Comparison of ENCODE assay signal across 27 cellular contexts in the genomic region with DNA sequence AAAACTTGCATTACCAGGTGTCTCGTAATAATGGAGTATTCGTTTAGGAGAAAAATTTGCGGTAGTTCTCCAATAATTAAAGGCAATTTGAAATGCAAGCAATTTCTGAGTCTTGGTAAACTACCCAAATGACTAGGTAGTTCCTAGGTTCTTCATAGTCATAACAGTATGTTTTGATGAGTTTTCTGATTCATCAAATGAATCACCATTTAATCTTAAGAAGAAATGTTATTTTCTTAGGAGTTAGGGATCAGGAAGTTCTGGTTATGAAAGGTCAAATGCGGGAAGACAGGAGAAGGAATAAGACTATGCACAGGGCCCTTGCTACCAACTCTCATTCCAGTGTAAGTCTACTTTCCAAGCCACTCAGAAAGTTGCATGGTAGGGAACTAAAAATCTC.
DNase-seq lines count a peak whose midpoint lies in the region; ATAC-seq, FAIRE-seq and TF ChIP-seq lines count a peak whose summit lies in the region.
"Had no signal": no experiment of that assay in that cellular context is flagged by ENCODE, and none has a peak within 500 bp of the region (broad histone marks: within the 10 kb centered on the region; RNA-seq: fewer than 3 reads in every experiment).

No MANE protein-coding gene starts in this region.

- no peak overlapping the region for H3K4me3 Mint-ChIP-seq in astrocyte (ENCODE audit: unreplicated experiment)
- no peak overlapping the region for H3K4me3 Mint-ChIP-seq in WTC11
- H3K4me3 Mint-ChIP-seq: activated B cell treated with CpG ODN at 0.5 μM for 24 hours, B cell, immature natural killer cell, neural progenitor cell had no signal

- H3K27me3 Mint-ChIP-seq in astrocyte (ENCODE audit: low read depth, unreplicated experiment) (no peaks in the 10 kb centered on the region), WTC11 (ENCODE audit: low read depth) (no peaks in the 10 kb centered on the region)
- H3K27me3 Mint-ChIP-seq: activated B cell treated with CpG ODN at 0.5 μM for 24 hours, B cell had no signal

- 92 to 93% methylated on average over 4 of the region's 4 CpGs for WGBS in tibial nerve, 2 donors
- WGBS in ovary, 3 donors: 89 to 92% (median 90%) methylated on average over 4 of the region's 4 CpGs

- CTCF ChIA-PET in WTC11 (lab: Charles Lee): no interaction called here

- H3K9me3 ChIP-seq in astrocyte (ENCODE audit: insufficient read depth, low read depth, low read length) (no peaks in the 10 kb centered on the region), tibial nerve (no peaks in the 10 kb centered on the region), ovary (no peaks in the 10 kb centered on the region)
- H3K9me3 ChIP-seq: sigmoid colon, stomach had no signal

- H3K27ac ChIP-seq in astrocyte (ENCODE audit: low read depth, low read length) (no peak overlapping the region), tibial nerve (no peak overlapping the region), ovary (no peak overlapping the region)
- H3K27ac ChIP-seq: dorsolateral prefrontal cortex, hepatocyte, neural progenitor cell, sigmoid colon, stomach had no signal

- H3K36me3 Mint-ChIP-seq in astrocyte (ENCODE audit: low read depth, unreplicated experiment) (no peaks in the 10 kb centered on the region), WTC11 (no peaks in the 10 kb centered on the region)
- H3K36me3 Mint-ChIP-seq: activated naive CD4-positive, alpha-beta T cell treated with anti-CD3 and anti-CD28 coated beads, Interleukin-2, amount 50 U/mL, for 72 hours; immature natural killer cell; neural progenitor cell had no signal

- DNase-seq in A172 (ENCODE audit: low spot score) (peak; percentile 54), HPDE6-E6E7 (ENCODE audit: extremely low spot score) (peak; percentile 29), astrocyte (ENCODE audit: low read depth) (peak; percentile 64), hepatic stellate cell (ENCODE audit: low spot score) (peak; percentile 29), tibial nerve (ENCODE audit: low spot score in 2 of 2) (no peak), WTC11 (ENCODE audit: low spot score) (no peak), ovary (no peak)
- DNase-seq: 8988T, activated B cell treated with CpG ODN at 0.5 μM for 24 hours, aorta, DMS53, dorsolateral prefrontal cortex, immature natural killer cell, NCI-H1417 treated with DMSO at 0.1 percent for 48 hours, NCI-H2107, NCI-H446 treated with DMSO at 0.1 percent for 48 hours, SIG-M5, sigmoid colon, stomach, trophoblast cell had no signal

- H3K79me2 ChIP-seq in astrocyte (ENCODE audit: insufficient read depth, low read length): no peaks in the 10 kb centered on the region
- H3K79me2 ChIP-seq: hepatocyte had no signal

- H3K9me3 Mint-ChIP-seq in astrocyte (ENCODE audit: unreplicated experiment) (peaks cover 3% of the 10 kb centered on the region), WTC11 (0 out of 2 replicates have a peak, but pooled peaks cover 2% of the 10 kb centered on the region)

- H3K36me3 ChIP-seq in astrocyte (ENCODE audit: insufficient read depth, low read length): no peaks in the 10 kb centered on the region
- no peaks in the 10 kb centered on the region for H3K36me3 ChIP-seq in tibial nerve
- no peaks in the 10 kb centered on the region for H3K36me3 ChIP-seq in ovary
- H3K36me3 ChIP-seq: neural progenitor cell, sigmoid colon, stomach had no signal

- ATAC-seq in GM18502 (IDR thresholded peaks at IDR 0.05; ENCODE audit: poor library complexity, unreplicated experiment): no peak
- no peak for ATAC-seq in WTC11
- ATAC-seq: activated naive CD4-positive, alpha-beta T cell treated with anti-CD3 and anti-CD28 coated beads, Interleukin-2, amount 50 U/mL, for 72 hours had no signal

- TF ChIP-seq CTCF in astrocyte (IDR thresholded peaks at IDR 0.05; ENCODE audit: insufficient read depth, low read depth, low read length) (no peak), tibial nerve (IDR thresholded peaks at IDR 0.05) (no peak), WTC11 (IDR thresholded peaks at IDR 0.05) (no peak), ovary (IDR thresholded peaks at IDR 0.05) (no peak)

- FAIRE-seq in astrocyte (lab: Jason Lieb, UNC): no peak
- FAIRE-seq: GM12892 had no signal

- H3K4me3 ChIP-seq in astrocyte (ENCODE audit: insufficient read depth, low read depth, low read length) (no peak overlapping the region), tibial nerve (no peak overlapping the region), ovary (no peak overlapping the region)
- H3K4me3 ChIP-seq: dorsolateral prefrontal cortex, hepatocyte, lung, neural progenitor cell, sigmoid colon, stomach had no signal

- H4K20me1 ChIP-seq in astrocyte (ENCODE audit: insufficient read depth, low read length): no peaks in the 10 kb centered on the region

- peak overlapping the region; percentile 49 for H3K4me2 ChIP-seq in astrocyte (ENCODE audit: low read length)
- H3K4me2 ChIP-seq: hepatocyte, neural progenitor cell had no signal

- H2AFZ ChIP-seq in astrocyte (ENCODE audit: low read depth, low read length): no peak overlapping the region
- H2AFZ ChIP-seq: hepatocyte, neural progenitor cell had no signal

- TF ChIP-seq EP300 in tibial nerve (IDR thresholded peaks at IDR 0.05) (no peak), ovary (IDR thresholded peaks at IDR 0.05) (no peak)

- no peak overlapping the region for H3K9ac ChIP-seq in astrocyte (ENCODE audit: low read length)
- H3K9ac ChIP-seq: neural progenitor cell had no signal

- intact Hi-C loops in ovary (cut with DNase I): no loop called here

- H3K4me1 ChIP-seq in astrocyte (ENCODE audit: insufficient read depth, low read length) (peaks cover 18% of the 10 kb centered on the region), tibial nerve (no peaks in the 10 kb centered on the region), ovary (ENCODE audit: insufficient read depth) (no peaks in the 10 kb centered on the region)
- H3K4me1 ChIP-seq: neural progenitor cell, stomach had no signal

- no peak overlapping the region for H3K27ac Mint-ChIP-seq in astrocyte (ENCODE audit: unreplicated experiment)
- no peak overlapping the region for H3K27ac Mint-ChIP-seq in WTC11
- H3K27ac Mint-ChIP-seq: activated B cell treated with CpG ODN at 0.5 μM for 24 hours; activated naive CD4-positive, alpha-beta T cell treated with anti-CD3 and anti-CD28 coated beads, Interleukin-2, amount 50 U/mL, for 72 hours; B cell; immature natural killer cell; neural progenitor cell had no signal

- POLR2A ChIA-PET in WTC11 (lab: Charles Lee): no interaction called here

- H3K27me3 ChIP-seq in astrocyte (ENCODE audit: insufficient read depth, low read length): no peaks in the 10 kb centered on the region
- H3K27me3 ChIP-seq in tibial nerve: no peaks in the 10 kb centered on the region
- no peaks in the 10 kb centered on the region for H3K27me3 ChIP-seq in ovary
- H3K27me3 ChIP-seq: dorsolateral prefrontal cortex, hepatocyte, neural progenitor cell, sigmoid colon, stomach had no signal

- TF ChIP-seq POLR2A in tibial nerve (IDR thresholded peaks at IDR 0.05) (no peak), ovary (IDR thresholded peaks at IDR 0.05) (no peak)

- H3K4me1 Mint-ChIP-seq in astrocyte (ENCODE audit: low read depth, unreplicated experiment) (peaks cover 4% of the 10 kb centered on the region), WTC11 (no peaks in the 10 kb centered on the region; the same call in 1 of the 2 replicates)
- H3K4me1 Mint-ChIP-seq: activated B cell treated with CpG ODN at 0.5 μM for 24 hours, B cell, immature natural killer cell, neural progenitor cell had no signal

TF ChIP-seq in WTC11, 78 proteins besides CTCF, POLR2A, EP300 and RAD21 (continues in another document):
- TF ChIP-seq TP53 (CRISPR knock-in tag; IDR thresholded peaks at IDR 0.05): no peak
- TF ChIP-seq, protein P1, sequence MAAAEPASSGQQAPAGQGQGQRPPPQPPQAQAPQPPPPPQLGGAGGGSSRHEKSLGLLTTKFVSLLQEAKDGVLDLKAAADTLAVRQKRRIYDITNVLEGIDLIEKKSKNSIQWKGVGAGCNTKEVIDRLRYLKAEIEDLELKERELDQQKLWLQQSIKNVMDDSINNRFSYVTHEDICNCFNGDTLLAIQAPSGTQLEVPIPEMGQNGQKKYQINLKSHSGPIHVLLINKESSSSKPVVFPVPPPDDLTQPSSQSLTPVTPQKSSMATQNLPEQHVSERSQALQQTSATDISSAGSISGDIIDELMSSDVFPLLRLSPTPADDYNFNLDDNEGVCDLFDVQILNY (CRISPR knock-in tag; IDR thresholded peaks at IDR 0.05): no peak
- no peak for TF ChIP-seq PRRX2 (CRISPR knock-in tag; IDR thresholded peaks at IDR 0.05)
- no peak for TF ChIP-seq EMX1 (CRISPR knock-in tag; IDR thresholded peaks at IDR 0.05)
- TF ChIP-seq OVOL2 (CRISPR knock-in tag; IDR thresholded peaks at IDR 0.05; ENCODE audit: borderline replicate concordance): no peak
- TF ChIP-seq, protein P2, sequence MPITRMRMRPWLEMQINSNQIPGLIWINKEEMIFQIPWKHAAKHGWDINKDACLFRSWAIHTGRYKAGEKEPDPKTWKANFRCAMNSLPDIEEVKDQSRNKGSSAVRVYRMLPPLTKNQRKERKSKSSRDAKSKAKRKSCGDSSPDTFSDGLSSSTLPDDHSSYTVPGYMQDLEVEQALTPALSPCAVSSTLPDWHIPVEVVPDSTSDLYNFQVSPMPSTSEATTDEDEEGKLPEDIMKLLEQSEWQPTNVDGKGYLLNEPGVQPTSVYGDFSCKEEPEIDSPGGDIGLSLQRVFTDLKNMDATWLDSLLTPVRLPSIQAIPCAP (CRISPR knock-in tag; IDR thresholded peaks at IDR 0.05): no peak
- TF ChIP-seq ATF2 (CRISPR knock-in tag; IDR thresholded peaks at IDR 0.05; ENCODE audit: borderline replicate concordance, low read depth): no peak
- no peak for TF ChIP-seq E2F1 (CRISPR knock-in tag; IDR thresholded peaks at IDR 0.05)
- TF ChIP-seq HMGA2 (CRISPR knock-in tag; IDR thresholded peaks at IDR 0.05): no peak

Comparison
In these comparisons a context has a peak if more than half of its experiments do, and no peak if none do; other contexts are left out.
1. DNase-seq: peak in A172 (single experiment), HPDE6-E6E7 (single experiment), astrocyte (single experiment) and hepatic stellate cell (single experiment); none in tibial nerve (0 of 2), WTC11 (single experiment) and ovary (0 of 5).